ENCODE assay signal across 8 cellular contexts in genomic region chr15:43791993-43792760, GRCh38. TPM values are rescaled to one million over a fixed set of nuclear protein-coding genes. Genes with fewer than 3 reads are reported as not detected.
DNase-seq lines count a peak whose midpoint lies in the region; ATAC-seq and TF ChIP-seq lines count a peak whose summit lies in the region.

SERF2 (plus strand) TSS chr15:43792320; CDS start chr15:43792377, 57 bp downstream.

- H3K4me1 Mint-ChIP-seq in T-helper 2 cell treated with Interferon-gamma antibody and Interleukin-4, amounts not matched to agents 5 μg/mL and 100 μg/mL, for 36 hours (ENCODE audit: low read depth), result peaks cover 28% of the 10 kb centered on the region

- H3K4me3 ChIP-seq in ascending aorta (peak within 1 kb of the TSS; percentile 74 to 99), right cardiac atrium (ENCODE audit: low read length) (peak within 1 kb of the TSS; percentile 74), vagina (peak within 1 kb of the TSS; percentile 82 to 91)

- no peaks in the 10 kb centered on the region for H3K9me3 Mint-ChIP-seq in T-helper 2 cell treated with Interferon-gamma antibody and Interleukin-4, amounts not matched to agents 5 μg/mL and 100 μg/mL, for 36 hours

- H3K4me1 ChIP-seq in ascending aorta (peaks cover 19 to 26% of the 10 kb centered on the region in 2 donors), right cardiac atrium (ENCODE audit: control insufficient read depth, insufficient read depth, low read length) (peaks cover 23% of the 10 kb centered on the region), vagina (peaks cover 34% of the 10 kb centered on the region)

- H3K9me3 ChIP-seq in ascending aorta, result no peaks in the 10 kb centered on the region
- no peaks in the 10 kb centered on the region for H3K9me3 ChIP-seq in right cardiac atrium (ENCODE audit: control insufficient read depth, low read length)
- H3K9me3 ChIP-seq in vagina, result no peaks in the 10 kb centered on the region

- H3K4me3 Mint-ChIP-seq in T-helper 2 cell treated with Interferon-gamma antibody and Interleukin-4, amounts not matched to agents 5 μg/mL and 100 μg/mL, for 36 hours, result peak within 1 kb of the TSS; percentile 97

- no peak for TF ChIP-seq CTCF in ascending aorta (IDR thresholded peaks at IDR 0.05)
- TF ChIP-seq CTCF in vagina (IDR thresholded peaks at IDR 0.05), result no peak

- under 1% methylated on average over 66 of the region's 66 CpGs for WGBS in right cardiac atrium

- H3K36me3 Mint-ChIP-seq in T-helper 2 cell treated with Interferon-gamma antibody and Interleukin-4, amounts not matched to agents 5 μg/mL and 100 μg/mL, for 36 hours (ENCODE audit: low read depth), result peaks cover 46% of the 10 kb centered on the region

- H3K27me3 Mint-ChIP-seq in T-helper 2 cell treated with Interferon-gamma antibody and Interleukin-4, amounts not matched to agents 5 μg/mL and 100 μg/mL, for 36 hours (ENCODE audit: low read depth), result no peaks in the 10 kb centered on the region

- intact Hi-C loops in ascending aorta (cut with DNase I), result loop anchor here (1.0 to 10.0 kb wide), 5 partner anchors 8 to 493 kb away; partner anchors contain the start of genes GOLM2, HYPK, MFAP1 and PDIA3
- intact Hi-C loops in right cardiac atrium (cut with DNase I), result no loop called here
- intact Hi-C loops in vagina (cut with DNase I), result loop anchor here (2.0 kb wide), 1 partner anchor 15 kb away; the partner anchor contains the start of gene ELL3

- DNase-seq in NCI-H1930 (lab: John Stamatoyannopoulos, UW) (peak; percentile 93 to 95), ascending aorta (ENCODE audit: low spot score in 2 of 2) (peak; percentile 100), right cardiac atrium (peak; percentile 100), putamen (ENCODE audit: low spot score) (peak; percentile 100), vagina (ENCODE audit: extremely low spot score in 2 of 2) (peak; percentile 100)
- peak; percentile 99 for DNase-seq in T-helper 2 cell treated with Interferon-gamma antibody and Interleukin-4, amounts not matched to agents 5 μg/mL and 100 μg/mL, for 36 hours (ENCODE audit: low spot score)

- peak; percentile 44 for ATAC-seq in GM18499 (IDR thresholded peaks at IDR 0.05; ENCODE audit: insufficient read depth, unreplicated experiment)
- peak; percentile 84 for ATAC-seq in HG02943 (IDR thresholded peaks at IDR 0.05; ENCODE audit: low read depth, unreplicated experiment)
- peak; percentile 96 to 98 for ATAC-seq in right cardiac atrium

- H3K27me3 ChIP-seq in ascending aorta, result no peaks in the 10 kb centered on the region
- no peaks in the 10 kb centered on the region for H3K27me3 ChIP-seq in right cardiac atrium (ENCODE audit: control insufficient read depth, insufficient read depth)
- H3K27me3 ChIP-seq in vagina, result no peaks in the 10 kb centered on the region

- H3K27ac ChIP-seq in ascending aorta (peak within 1 kb of the TSS; percentile 88 to 99), right cardiac atrium (ENCODE audit: low read length) (peak within 1 kb of the TSS; percentile 97), vagina (peak within 1 kb of the TSS; percentile 99)

- peaks cover 20 to 35% of the 10 kb centered on the region in 2 donors for H3K36me3 ChIP-seq in ascending aorta
- peaks cover 0 to 23% of the 10 kb centered on the region in 2 donors for H3K36me3 ChIP-seq in vagina

- peak within 1 kb of the TSS; percentile 97 for H3K27ac Mint-ChIP-seq in T-helper 2 cell treated with Interferon-gamma antibody and Interleukin-4, amounts not matched to agents 5 μg/mL and 100 μg/mL, for 36 hours

- peak; percentile 89 to 99 for TF ChIP-seq POLR2A in vagina (IDR thresholded peaks at IDR 0.05)

RNA-seq across cellular contexts. Expression of gene SERF2, which starts in this region (rescaled TPM):
- 733 TPM for total RNA-seq in ascending aorta
- total RNA-seq in right cardiac atrium, result 1,000 to 10,000 TPM in 1 of 4 donors, 100 to 1,000 TPM in 3; 889 to 1,080 (median 940) TPM
- 2,656 TPM for polyA plus RNA-seq in right cardiac atrium
- total RNA-seq in vagina, result 564 TPM

Comparison
In these comparisons a context has a peak if more than half of its experiments do, and no peak if none do; other contexts are left out.
1. Peak in every context shown above with its lines: DNase-seq, ATAC-seq, H3K4me3 ChIP-seq and H3K27ac ChIP-seq.
2. ATAC-seq: peak in every context shown above with its lines; median percentile 97 in right cardiac atrium; 84 in HG02943; 44 in GM18499.
3. intact Hi-C loops: an anchor here in ascending aorta (1.0 to 10.0 kb wide) and vagina (2.0 kb wide); none called in right cardiac atrium.